In the genomic region with DNA sequence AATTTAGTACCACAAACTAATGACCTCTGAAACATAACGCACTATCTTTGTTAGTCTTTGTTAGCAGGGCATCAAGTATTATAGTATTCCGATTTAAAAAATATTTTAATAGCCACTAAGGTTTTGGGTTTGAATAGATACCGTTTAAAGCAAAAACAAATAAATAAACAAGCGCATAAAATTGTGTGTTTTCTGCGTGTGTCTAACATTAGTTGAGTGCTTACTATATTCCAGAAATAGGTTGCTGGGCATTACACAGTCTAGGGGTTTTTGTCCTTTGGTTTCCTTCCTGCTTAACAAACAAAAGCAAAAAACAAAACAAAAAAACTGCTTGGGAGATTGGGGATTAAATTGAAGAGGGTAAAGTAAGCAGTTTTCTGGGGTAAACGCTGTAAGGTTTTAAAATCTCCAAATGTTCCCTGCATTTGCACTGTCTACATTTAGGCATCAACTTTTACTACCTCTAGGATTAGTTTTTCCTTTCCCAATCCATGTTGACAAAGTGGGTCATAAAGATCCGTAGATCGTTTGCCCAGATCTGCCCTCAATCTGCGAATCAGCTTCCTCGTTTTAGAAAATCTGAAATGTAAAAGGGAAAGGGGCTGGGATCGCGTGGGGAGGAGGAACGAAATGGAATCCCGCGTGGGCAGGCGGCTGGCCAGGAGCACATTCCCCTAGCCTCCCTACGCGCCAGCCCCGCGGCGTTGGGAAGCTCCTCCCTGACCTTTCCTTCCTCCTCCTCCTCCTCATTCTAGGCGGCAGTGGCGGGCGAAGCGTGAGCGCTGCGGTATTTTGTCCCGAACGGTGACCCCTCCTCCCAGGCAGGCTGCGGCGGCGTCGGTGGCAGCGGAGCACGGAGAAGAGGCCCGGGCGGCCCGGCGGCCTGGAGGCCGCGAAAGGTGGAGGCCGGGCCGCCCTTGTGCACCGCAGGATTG, we compare ENCODE assay signal across 8 cellular contexts. TPM values are rescaled to one million over a fixed set of nuclear protein-coding genes. Genes with fewer than 3 reads are reported as not detected.
A peak's percentile ranks its signal among the peaks of the same experiment; 100 is the strongest.
DNase-seq lines count a peak whose midpoint lies in the region; ATAC-seq lines count a peak whose summit lies in the region.

A gene (plus strand): TSS at position 749 of the 935 bp plus-strand sequence. CDS start 382 bp downstream, outside the sequence.

- POLR2A ChIA-PET in CD4-positive, alpha-beta memory T cell (lab: Charles Lee; ENCODE audit: partially characterized antibody): no interaction called here

- H3K27ac ChIP-seq in CD4-positive, alpha-beta memory T cell (ENCODE audit: low read depth, low read length): no peak within 1 kb of the TSS

- peaks cover 0 to 4% of the 10 kb centered on the region in 2 donors for H3K36me3 Mint-ChIP-seq in CD4-positive, alpha-beta memory T cell
- H3K36me3 Mint-ChIP-seq in stimulated activated naive CD8-positive, alpha-beta T cell treated with anti-CD3 and anti-CD28 coated beads, Interleukin-15, Interleukin-2, amounts not matched to agents 100 ng/mL and 50 ng/mL, for 24 hours (ENCODE audit: low read depth): no peaks in the 10 kb centered on the region

- peak within 1 kb of the TSS; percentile 40 to 80 (median 52) for H3K27ac Mint-ChIP-seq in CD4-positive, alpha-beta memory T cell
- peak within 1 kb of the TSS; percentile 86 for H3K27ac Mint-ChIP-seq in stimulated activated naive CD8-positive, alpha-beta T cell treated with anti-CD3 and anti-CD28 coated beads, Interleukin-15, Interleukin-2, amounts not matched to agents 100 ng/mL and 50 ng/mL, for 24 hours

- no peaks in the 10 kb centered on the region for H3K27me3 ChIP-seq in CD4-positive, alpha-beta memory T cell (ENCODE audit: insufficient read depth, low read length)

- H3K4me1 ChIP-seq in CD4-positive, alpha-beta memory T cell (ENCODE audit: insufficient read depth, low read length): peaks cover 5% of the 10 kb centered on the region

- peak in 3 of 5 donors; percentile 3 to 9 (median 5) for DNase-seq in CD4-positive, alpha-beta memory T cell
- DNase-seq in NCI-H526 treated with DMSO at 0.1 percent for 48 hours (lab: John Stamatoyannopoulos, UW): peak; percentile 40
- peak; percentile 19 for DNase-seq in activated CD8-positive, alpha-beta memory T cell treated with anti-CD3 and anti-CD28 coated beads, Interleukin-2, amount 50 U/mL, for 4 hours
- peak; percentile 74 for DNase-seq in mucosa of gallbladder (ENCODE audit: low spot score)

- peaks cover 5 to 9% of the 10 kb centered on the region in 2 donors for H3K27me3 Mint-ChIP-seq in CD4-positive, alpha-beta memory T cell
- peaks cover 29% of the 10 kb centered on the region for H3K27me3 Mint-ChIP-seq in stimulated activated naive CD8-positive, alpha-beta T cell treated with anti-CD3 and anti-CD28 coated beads, Interleukin-15, Interleukin-2, amounts not matched to agents 100 ng/mL and 50 ng/mL, for 24 hours

- H3K36me3 ChIP-seq in CD4-positive, alpha-beta memory T cell (ENCODE audit: insufficient read depth, low read length): no peaks in the 10 kb centered on the region

- peaks cover 9 to 30% (median 16%) of the 10 kb centered on the region in 4 donors for H3K4me1 Mint-ChIP-seq in CD4-positive, alpha-beta memory T cell
- H3K4me1 Mint-ChIP-seq in stimulated activated naive CD8-positive, alpha-beta T cell treated with anti-CD3 and anti-CD28 coated beads, Interleukin-15, Interleukin-2, amounts not matched to agents 100 ng/mL and 50 ng/mL, for 24 hours (ENCODE audit: low read depth): peaks cover 35% of the 10 kb centered on the region

- no peaks in the 10 kb centered on the region for H3K9me3 ChIP-seq in CD4-positive, alpha-beta memory T cell (ENCODE audit: control insufficient read depth in 1 of 2, low read length in 2 of 2)

- H3K4me3 Mint-ChIP-seq in CD4-positive, alpha-beta memory T cell: peak within 1 kb of the TSS; percentile 83 to 94 (median 88)
- H3K4me3 Mint-ChIP-seq in stimulated activated naive CD8-positive, alpha-beta T cell treated with anti-CD3 and anti-CD28 coated beads, Interleukin-15, Interleukin-2, amounts not matched to agents 100 ng/mL and 50 ng/mL, for 24 hours: peak within 1 kb of the TSS; percentile 92

- ATAC-seq in GM19395 (IDR thresholded peaks at IDR 0.05; ENCODE audit: unreplicated experiment): peak; percentile 71
- peak; percentile 65 for ATAC-seq in HG03460 (IDR thresholded peaks at IDR 0.05; ENCODE audit: unreplicated experiment)
- ATAC-seq in esophagus mucosa: peak; percentile 84

- peaks cover 0 to 2% (median 0%) of the 10 kb centered on the region in 8 donors for H3K9me3 Mint-ChIP-seq in CD4-positive, alpha-beta memory T cell
- H3K9me3 Mint-ChIP-seq in stimulated activated naive CD8-positive, alpha-beta T cell treated with anti-CD3 and anti-CD28 coated beads, Interleukin-15, Interleukin-2, amounts not matched to agents 100 ng/mL and 50 ng/mL, for 24 hours: no peaks in the 10 kb centered on the region

- H3K4me3 ChIP-seq in CD4-positive, alpha-beta memory T cell (ENCODE audit: low read length in 2 of 2): peak within 1 kb of the TSS; percentile 24 to 52

- CTCF ChIA-PET in CD4-positive, alpha-beta memory T cell (lab: Charles Lee; ENCODE audit: partially characterized antibody): no interaction called here

- intact Hi-C loops in CD4-positive, alpha-beta memory T cell (cut with micrococcal nuclease): no loop called here

RNA-seq across cellular contexts. Expression of the gene that starts here (rescaled TPM):
- 1 to 10 TPM; 1.8 to 2.5 TPM for total RNA-seq in CD4-positive, alpha-beta memory T cell
- under 1 TPM; 0.20 to 0.86 TPM for polyA plus RNA-seq in CD4-positive, alpha-beta memory T cell
- 38.1 TPM for total RNA-seq in esophagus mucosa
- total RNA-seq in mucosa of gallbladder: 55.7 TPM

Comparison
In these comparisons a context has a peak if more than half of its experiments do, and no peak if none do; other contexts are left out.
1. RNA of the gene that starts here (total RNA-seq): 55.7 TPM in mucosa of gallbladder (single experiment) and 38.1 TPM in esophagus mucosa (single experiment); 1.8 to 2.5 TPM in CD4-positive, alpha-beta memory T cell; every median in the first group is over 10 times any median in the second.
2. DNase-seq: peak in every context shown above with its lines; median percentile 74 in mucosa of gallbladder; 40 in NCI-H526 treated with DMSO at 0.1 percent for 48 hours; 19 in activated CD8-positive, alpha-beta memory T cell treated with anti-CD3 and anti-CD28 coated beads, Interleukin-2, amount 50 U/mL, for 4 hours; 5 in CD4-positive, alpha-beta memory T cell.
3. Peak in every context shown above with its lines, with median percentiles within 50 percentile points of each other: ATAC-seq.